8 cellular contexts compared by ENCODE assay signal in the genomic region with DNA sequence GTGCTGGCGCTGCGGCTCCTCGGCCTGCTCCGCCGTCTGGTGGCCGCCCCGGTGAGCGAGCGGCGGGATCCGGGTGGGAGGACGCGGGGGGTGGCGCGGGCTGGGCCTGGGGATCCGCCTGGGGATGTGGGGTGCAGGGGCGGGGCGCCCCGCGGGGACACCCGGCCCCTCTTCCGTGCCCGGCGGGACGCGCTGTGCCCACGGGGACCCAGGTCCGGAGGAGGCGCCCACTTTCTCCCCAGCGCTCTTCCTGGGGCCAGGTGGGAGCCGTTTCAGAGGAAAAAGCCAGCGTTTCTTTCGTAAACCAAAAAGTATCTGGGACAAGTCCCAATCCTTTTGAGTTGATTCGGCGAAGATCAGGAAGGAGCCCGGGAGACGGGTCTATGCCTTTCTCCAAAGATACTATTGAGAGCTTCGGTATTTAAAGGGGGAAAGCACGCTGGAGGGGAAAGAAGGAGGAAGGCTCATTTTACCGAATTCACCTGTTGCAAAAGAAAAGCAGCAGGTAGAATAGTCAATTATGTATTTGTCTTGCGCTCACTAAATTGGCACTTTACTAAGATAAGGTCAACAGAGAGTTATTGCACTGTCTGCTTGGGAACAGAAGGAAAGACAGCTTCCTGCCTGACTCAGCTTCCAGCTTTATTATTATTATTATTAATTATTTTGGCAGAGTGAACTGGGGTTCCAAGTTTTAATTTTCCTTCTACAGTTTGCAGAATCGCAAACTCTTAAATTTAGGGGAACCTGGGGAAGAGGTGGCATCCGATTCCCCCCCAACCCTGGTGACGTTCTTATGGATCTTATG.
DNase-seq lines count a peak whose midpoint lies in the region; ATAC-seq, FAIRE-seq and TF ChIP-seq lines count a peak whose summit lies in the region.

No MANE protein-coding gene starts in this region.

- WGBS in right cardiac atrium, result under 1% methylated on average over 44 of the region's 44 CpGs
- WGBS in small intestine, 3 donors, result 0 to 1% (median 0%) methylated on average over 37 to 44 of the region's 44 CpGs

- H3K4me1 ChIP-seq in CD4-positive, alpha-beta memory T cell (ENCODE audit: insufficient read depth, low read length), result peaks cover 35% of the 10 kb centered on the region
- H3K4me1 ChIP-seq in right cardiac atrium (ENCODE audit: control insufficient read depth, insufficient read depth, low read length) (no peaks in the 10 kb centered on the region), small intestine (ENCODE audit: control insufficient read depth in 2 of 2, insufficient read depth in 1 of 2, low read depth in 1 of 2, low read length in 1 of 2) (peaks cover 0 to 4% of the 10 kb centered on the region in 2 donors)

- peak; percentile 26 for ATAC-seq in SK-N-SH treated with all-trans-retinoic acid at 6 μM for 48 hours
- no peak for ATAC-seq in right cardiac atrium
- no peak for ATAC-seq in omental fat pad (ENCODE audit: low FRiP score)

- H3K4me3 ChIP-seq in CD4-positive, alpha-beta memory T cell (ENCODE audit: low read length in 2 of 2), result peak overlapping the region; percentile 78 to 90
- peak overlapping the region; percentile 73 for H3K4me3 ChIP-seq in H7 (ENCODE audit: insufficient read depth, low read depth, low read length)
- peak overlapping the region; percentile 65 for H3K4me3 ChIP-seq in right cardiac atrium (ENCODE audit: low read length)
- H3K4me3 ChIP-seq in small intestine (ENCODE audit: low read depth in 1 of 2, low read length in 2 of 2), result peak overlapping the region; percentile 87 to 88

- intact Hi-C loops in CD4-positive, alpha-beta memory T cell (cut with micrococcal nuclease), result loop anchor here (1.0 to 2.0 kb wide), 3 partner anchors 20 to 1157 kb away; a partner anchor contains a TSS
- intact Hi-C loops in right cardiac atrium (cut with DNase I), result no loop called here

- FAIRE-seq in small intestine (lab: Jason Lieb, UNC), result no peak

- no peaks in the 10 kb centered on the region for H3K9me3 ChIP-seq in CD4-positive, alpha-beta memory T cell (ENCODE audit: control insufficient read depth in 1 of 2, low read length in 2 of 2)
- no peaks in the 10 kb centered on the region for H3K9me3 ChIP-seq in right cardiac atrium (ENCODE audit: control insufficient read depth, low read length)
- H3K9me3 ChIP-seq in small intestine (ENCODE audit: control insufficient read depth, low read depth), result no peaks in the 10 kb centered on the region

- no peaks in the 10 kb centered on the region for H3K9me3 Mint-ChIP-seq in CD4-positive, alpha-beta memory T cell

- TF ChIP-seq CTCF in omental fat pad (IDR thresholded peaks at IDR 0.05), result no peak

- POLR2A ChIA-PET in CD4-positive, alpha-beta memory T cell (lab: Charles Lee; ENCODE audit: partially characterized antibody), result no interaction called here

- peak overlapping the region; percentile 59 for H3K27ac ChIP-seq in CD4-positive, alpha-beta memory T cell (ENCODE audit: low read depth, low read length)
- H3K27ac ChIP-seq in right cardiac atrium (ENCODE audit: low read length) (no peak overlapping the region), small intestine (ENCODE audit: low read depth in 1 of 2, low read length in 1 of 2) (peak overlapping the region; percentile 2 to 82)

- peaks cover 3% of the 10 kb centered on the region for H3K36me3 ChIP-seq in CD4-positive, alpha-beta memory T cell (ENCODE audit: insufficient read depth, low read length)
- H3K36me3 ChIP-seq in H7 (replicated peaks; ENCODE audit: control insufficient read depth, insufficient read depth, low read length) (peaks cover 2% of the 10 kb centered on the region; the same call in 1 of the 2 replicates), small intestine (ENCODE audit: control insufficient read depth in 2 of 2, insufficient read depth in 2 of 2, low read length in 2 of 2) (peaks cover 0 to 2% of the 10 kb centered on the region in 2 donors)

- H3K4me3 Mint-ChIP-seq in CD4-positive, alpha-beta memory T cell, result peak overlapping the region; percentile 82 to 97 (median 91)

- no peaks in the 10 kb centered on the region for H3K27me3 Mint-ChIP-seq in CD4-positive, alpha-beta memory T cell

- H3K27ac Mint-ChIP-seq in CD4-positive, alpha-beta memory T cell, result peak overlapping the region; percentile 57 to 93 (median 72)

- H3K27me3 ChIP-seq in CD4-positive, alpha-beta memory T cell (ENCODE audit: insufficient read depth, low read length), result no peaks in the 10 kb centered on the region
- no peaks in the 10 kb centered on the region for H3K27me3 ChIP-seq in H7 (ENCODE audit: control insufficient read depth, insufficient read depth, low read length)
- no peaks in the 10 kb centered on the region for H3K27me3 ChIP-seq in right cardiac atrium (ENCODE audit: control insufficient read depth, insufficient read depth)
- no peaks in the 10 kb centered on the region for H3K27me3 ChIP-seq in small intestine (ENCODE audit: control insufficient read depth in 2 of 2, insufficient read depth in 2 of 2, low read length in 2 of 2)

- CTCF ChIA-PET in CD4-positive, alpha-beta memory T cell (lab: Charles Lee; ENCODE audit: partially characterized antibody), result no interaction called here

- peaks cover 28 to 69% (median 51%) of the 10 kb centered on the region in 4 donors for H3K4me1 Mint-ChIP-seq in CD4-positive, alpha-beta memory T cell

- peaks cover 28 to 44% of the 10 kb centered on the region in 2 donors for H3K36me3 Mint-ChIP-seq in CD4-positive, alpha-beta memory T cell

- DNase-seq in CD4-positive, alpha-beta memory T cell, result peak in 3 of 5 donors; percentile 10 to 18 (median 15)
- no peak for DNase-seq in H7
- DNase-seq in right cardiac atrium, result no peak
- DNase-seq in small intestine, result peak; percentile 52
- DNase-seq in omental fat pad (ENCODE audit: low spot score), result no peak
- DNase-seq in NCI-H1694 treated with DMSO at 0.1 percent for 48 hours (lab: John Stamatoyannopoulos, UW), result no peak
- DNase-seq in stimulated activated CD8-positive, alpha-beta memory T cell treated with anti-CD3 and anti-CD28 coated beads, Interleukin-4, amount 100 ng/mL, for 48 hours, result no peak

TF ChIP-seq in SK-N-SH treated with all-trans-retinoic acid at 6 μM for 48 hours, 23 proteins besides CTCF, POLR2A, EP300 and RAD21:
- no peak for TF ChIP-seq ZC3H10 (CRISPR knock-in tag; IDR thresholded peaks at IDR 0.05)
- no peak for TF ChIP-seq TOX (CRISPR knock-in tag; IDR thresholded peaks at IDR 0.05; ENCODE audit: borderline replicate concordance)
- TF ChIP-seq ISL1 (CRISPR knock-in tag; IDR thresholded peaks at IDR 0.05), result no peak
- no peak for TF ChIP-seq ESRRG (CRISPR knock-in tag; IDR thresholded peaks at IDR 0.05)
- TF ChIP-seq ZNF565 (CRISPR knock-in tag; conservative IDR thresholded peaks at IDR 0.05; ENCODE audit: low read depth), result no peak
- TF ChIP-seq ZFP30 (CRISPR knock-in tag; IDR thresholded peaks at IDR 0.05), result no peak
- no peak for TF ChIP-seq RARB (CRISPR knock-in tag; IDR thresholded peaks at IDR 0.05)
- TF ChIP-seq, protein P1, sequence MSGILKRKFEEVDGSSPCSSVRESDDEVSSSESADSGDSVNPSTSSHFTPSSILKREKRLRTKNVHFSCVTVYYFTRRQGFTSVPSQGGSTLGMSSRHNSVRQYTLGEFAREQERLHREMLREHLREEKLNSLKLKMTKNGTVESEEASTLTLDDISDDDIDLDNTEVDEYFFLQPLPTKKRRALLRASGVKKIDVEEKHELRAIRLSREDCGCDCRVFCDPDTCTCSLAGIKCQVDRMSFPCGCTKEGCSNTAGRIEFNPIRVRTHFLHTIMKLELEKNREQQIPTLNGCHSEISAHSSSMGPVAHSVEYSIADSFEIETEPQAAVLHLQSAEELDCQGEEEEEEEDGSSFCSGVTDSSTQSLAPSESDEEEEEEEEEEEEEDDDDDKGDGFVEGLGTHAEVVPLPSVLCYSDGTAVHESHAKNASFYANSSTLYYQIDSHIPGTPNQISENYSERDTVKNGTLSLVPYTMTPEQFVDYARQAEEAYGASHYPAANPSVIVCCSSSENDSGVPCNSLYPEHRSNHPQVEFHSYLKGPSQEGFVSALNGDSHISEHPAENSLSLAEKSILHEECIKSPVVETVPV (CRISPR knock-in tag; IDR thresholded peaks at IDR 0.05), result no peak
- no peak for TF ChIP-seq PPARA (CRISPR knock-in tag; IDR thresholded peaks at IDR 0.05; ENCODE audit: borderline replicate concordance)
- no peak for TF ChIP-seq GLIS3 (CRISPR knock-in tag; IDR thresholded peaks at IDR 0.05)
- TF ChIP-seq CSDC2 (CRISPR knock-in tag; IDR thresholded peaks at IDR 0.05), result no peak
- TF ChIP-seq, protein P2, sequence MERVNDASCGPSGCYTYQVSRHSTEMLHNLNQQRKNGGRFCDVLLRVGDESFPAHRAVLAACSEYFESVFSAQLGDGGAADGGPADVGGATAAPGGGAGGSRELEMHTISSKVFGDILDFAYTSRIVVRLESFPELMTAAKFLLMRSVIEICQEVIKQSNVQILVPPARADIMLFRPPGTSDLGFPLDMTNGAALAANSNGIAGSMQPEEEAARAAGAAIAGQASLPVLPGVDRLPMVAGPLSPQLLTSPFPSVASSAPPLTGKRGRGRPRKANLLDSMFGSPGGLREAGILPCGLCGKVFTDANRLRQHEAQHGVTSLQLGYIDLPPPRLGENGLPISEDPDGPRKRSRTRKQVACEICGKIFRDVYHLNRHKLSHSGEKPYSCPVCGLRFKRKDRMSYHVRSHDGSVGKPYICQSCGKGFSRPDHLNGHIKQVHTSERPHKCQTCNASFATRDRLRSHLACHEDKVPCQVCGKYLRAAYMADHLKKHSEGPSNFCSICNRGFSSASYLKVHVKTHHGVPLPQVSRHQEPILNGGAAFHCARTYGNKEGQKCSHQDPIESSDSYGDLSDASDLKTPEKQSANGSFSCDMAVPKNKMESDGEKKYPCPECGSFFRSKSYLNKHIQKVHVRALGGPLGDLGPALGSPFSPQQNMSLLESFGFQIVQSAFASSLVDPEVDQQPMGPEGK (CRISPR knock-in tag; IDR thresholded peaks at IDR 0.05; ENCODE audit: borderline replicate concordance), result no peak
- no peak for TF ChIP-seq BACH2 (CRISPR knock-in tag; IDR thresholded peaks at IDR 0.05; ENCODE audit: borderline replicate concordance)

Comparison
In these comparisons a context has a peak if more than half of its experiments do, and no peak if none do; other contexts are left out.
1. DNase-seq: peak in CD4-positive, alpha-beta memory T cell (3 of 5) and small intestine (single experiment); none in H7 (single experiment), right cardiac atrium (0 of 3), omental fat pad (single experiment), NCI-H1694 treated with DMSO at 0.1 percent for 48 hours (single experiment) and stimulated activated CD8-positive, alpha-beta memory T cell treated with anti-CD3 and anti-CD28 coated beads, Interleukin-4, amount 100 ng/mL, for 48 hours (single experiment).
2. Peak in every context shown above with its lines, with median percentiles within 50 percentile points of each other: H3K4me3 ChIP-seq.